9 cellular contexts compared by ENCODE assay signal in genomic region chr11:44484211-44484610, GRCh38.
DNase-seq lines count a peak whose midpoint lies in the region; ATAC-seq and TF ChIP-seq lines count a peak whose summit lies in the region.
"Had no signal": no experiment of that assay in that cellular context is flagged by ENCODE, and none has a peak within 500 bp of the region (broad histone marks: within the 10 kb centered on the region; RNA-seq: fewer than 3 reads in every experiment).

No MANE protein-coding gene starts in this region.

- H3K4me3 Mint-ChIP-seq in GM23338, result no peak overlapping the region

- no peaks in the 10 kb centered on the region for H3K27me3 ChIP-seq in GM23338 (ENCODE audit: insufficient read depth)
- peaks cover 7% of the 10 kb centered on the region for H3K27me3 ChIP-seq in WERI-Rb-1 (ENCODE audit: insufficient read depth, low read depth, severe bottlenecking)

- DNase-seq in AG20443 (ENCODE audit: low spot score) (peak; percentile 64), GM23338 (ENCODE audit: low spot score) (peak; percentile 62), WERI-Rb-1 (peak; percentile 15), iPS-NIHi11 (ENCODE audit: low spot score) (peak; percentile 58), epidermal melanocyte (ENCODE audit: insufficient read length, low spot score) (no peak), RWPE1 (ENCODE audit: low spot score) (no peak), NCI-H187 (lab: John Stamatoyannopoulos, UW) (no peak)
- no peak for DNase-seq in stimulated activated CD4-positive, alpha-beta T cell treated with anti-CD3 and anti-CD28 coated beads, Interleukin-1b, Interleukin-23, amount 100 ng/mL, for 48 hours
- DNase-seq: activated naive CD4-positive, alpha-beta T cell treated with anti-CD3 and anti-CD28 coated beads, Interleukin-2, amount 50 U/mL, for 16 hours had no signal

- no peaks in the 10 kb centered on the region for H3K4me1 Mint-ChIP-seq in GM23338

- POLR2A ChIA-PET in RWPE1 (lab: Yijun Ruan, JAX; ENCODE audit: low non-redundant PET), result no interaction called here

- H3F3A ChIP-seq in GM23338 (replicated peaks; ENCODE audit: low read depth), result no peaks in the 10 kb centered on the region

- no peaks in the 10 kb centered on the region for H3K79me2 ChIP-seq in GM23338 (replicated peaks; ENCODE audit: insufficient read depth)

- ATAC-seq in GM23338, result peak; percentile 68

- TF ChIP-seq CTCF in GM23338 (conservative IDR thresholded peaks at IDR 0.05; ENCODE audit: low read depth in 2 of 2) (peak; percentile 54 to 77), WERI-Rb-1 (IDR thresholded peaks at IDR 0.05; ENCODE audit: low read depth, low read length) (peak; percentile 66), RWPE1 (conservative IDR thresholded peaks at IDR 0.05; ENCODE audit: low read depth) (no peak)

- H3K27ac Mint-ChIP-seq in GM23338, result no peak overlapping the region

- H2AFZ ChIP-seq in GM23338, result no peak overlapping the region; the same call in 1 of the 2 replicates

- H3K4me3 ChIP-seq in GM23338 (no peak overlapping the region), WERI-Rb-1 (ENCODE audit: low read depth, low read length) (no peak overlapping the region)

- CTCF ChIA-PET in RWPE1 (lab: Yijun Ruan, JAX), result interaction anchor here (1.1 kb wide), 1 partner anchor 14 kb away, joined by 4 read pairs; no protein-coding TSS in a partner anchor

- H3K4me2 ChIP-seq in GM23338, result no peak overlapping the region

- no peaks in the 10 kb centered on the region for H3K4me1 ChIP-seq in GM23338 (ENCODE audit: insufficient read depth)

- no peaks in the 10 kb centered on the region for H3K27me3 Mint-ChIP-seq in GM23338 (ENCODE audit: insufficient read depth, low read depth, poor library complexity)

- H3K36me3 ChIP-seq in GM23338 (ENCODE audit: insufficient read depth), result no peaks in the 10 kb centered on the region
- H3K36me3 ChIP-seq in WERI-Rb-1, result no peaks in the 10 kb centered on the region

- H3K9me3 ChIP-seq in WERI-Rb-1 (ENCODE audit: severe bottlenecking), result peaks cover 5% of the 10 kb centered on the region

- no peaks in the 10 kb centered on the region for H4K20me1 ChIP-seq in GM23338 (replicated peaks; ENCODE audit: insufficient read depth)

- H3K27ac ChIP-seq in GM23338 (ENCODE audit: low read depth) (no peak overlapping the region), WERI-Rb-1 (no peak overlapping the region), RWPE1 (no peak overlapping the region)

- H3K36me3 Mint-ChIP-seq in GM23338 (ENCODE audit: low read depth), result peaks cover 6% of the 10 kb centered on the region; the same call in 1 of the 3 replicates

- no peaks in the 10 kb centered on the region for H3K9me2 ChIP-seq in GM23338 (ENCODE audit: insufficient read depth)

- peaks cover 14% of the 10 kb centered on the region for H3K9me3 Mint-ChIP-seq in GM23338

TF ChIP-seq in GM23338, 12 proteins besides CTCF, POLR2A, EP300 and RAD21:
- TF ChIP-seq ZNF462 (CRISPR knock-in tag; IDR thresholded peaks at IDR 0.05) (0 out of 2 replicates have a peak, but pooled peaks have one; percentile 41), EZH2 (IDR thresholded peaks at IDR 0.05; ENCODE audit: low read depth, unreplicated experiment) (no peak)

Comparison
In these comparisons a context has a peak if more than half of its experiments do, and no peak if none do; other contexts are left out.
1. DNase-seq: peak in AG20443 (single experiment), GM23338 (single experiment), WERI-Rb-1 (single experiment) and iPS-NIHi11 (single experiment); none in epidermal melanocyte (single experiment), RWPE1 (single experiment), stimulated activated CD4-positive, alpha-beta T cell treated with anti-CD3 and anti-CD28 coated beads, Interleukin-1b, Interleukin-23, amount 100 ng/mL, for 48 hours (single experiment) and NCI-H187 (0 of 2).